8 cellular contexts compared by ENCODE assay signal in the genomic region with DNA sequence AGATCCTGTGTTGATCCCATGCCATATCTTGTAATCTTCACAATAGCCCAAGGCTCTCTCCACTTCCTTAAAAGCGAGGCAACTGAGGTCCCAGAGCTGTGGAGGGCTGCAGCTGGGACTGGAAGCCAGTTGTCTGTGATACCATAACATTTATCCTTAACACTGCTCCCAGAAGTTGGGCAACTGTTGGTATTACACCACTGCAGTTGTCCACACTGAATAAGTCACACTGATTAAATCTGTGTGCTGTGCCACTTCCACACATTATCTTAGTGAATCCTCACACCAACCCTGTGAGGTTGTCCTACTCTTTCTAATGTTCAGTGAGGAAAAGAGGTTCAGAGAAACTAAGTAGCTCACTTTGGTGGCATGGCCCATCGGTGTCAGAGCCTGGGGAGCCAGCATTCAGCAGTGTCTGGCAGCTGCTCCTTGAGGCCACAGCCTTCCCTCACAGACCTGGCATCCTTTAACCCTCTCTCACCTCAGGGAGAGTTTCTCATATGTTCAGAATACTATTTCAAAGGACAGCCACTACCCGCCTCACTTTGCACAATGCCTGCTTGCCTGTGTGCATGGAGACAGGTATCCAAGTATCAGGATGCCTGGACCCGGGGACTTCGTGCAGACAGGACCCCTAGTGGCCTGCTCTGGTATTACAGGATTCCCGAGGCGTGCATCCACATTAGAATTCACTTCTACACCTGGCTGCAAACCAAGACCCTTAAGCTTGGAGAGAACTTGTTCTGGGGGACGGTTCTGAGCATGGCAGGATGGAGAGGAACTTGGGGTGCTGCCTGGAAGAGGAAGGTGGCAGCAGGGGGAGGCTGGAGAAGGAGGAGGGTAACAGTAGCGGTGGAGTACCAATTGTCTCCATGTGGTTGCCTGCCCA.
DNase-seq lines count a peak whose midpoint lies in the region; ATAC-seq, FAIRE-seq and TF ChIP-seq lines count a peak whose summit lies in the region.

No MANE protein-coding gene starts in this region.

- peaks cover 6 to 38% (median 21%) of the 10 kb centered on the region in 5 donors for H3K27me3 Mint-ChIP-seq in naive thymus-derived CD8-positive, alpha-beta T cell

- no peaks in the 10 kb centered on the region for H3K36me3 Mint-ChIP-seq in naive thymus-derived CD8-positive, alpha-beta T cell

- ATAC-seq in esophagus mucosa (peak; percentile 82), HG02763 (IDR thresholded peaks at IDR 0.05; ENCODE audit: unreplicated experiment) (no peak)
- ATAC-seq in naive thymus-derived CD8-positive, alpha-beta T cell = no peak

- peaks cover 0 to 14% (median 4%) of the 10 kb centered on the region in 4 donors for H3K4me1 Mint-ChIP-seq in naive thymus-derived CD8-positive, alpha-beta T cell

- peak overlapping the region in 2 of 10 donors; percentile 40 to 84 for H3K27ac Mint-ChIP-seq in naive thymus-derived CD8-positive, alpha-beta T cell

- DNase-seq in AG08396 (ENCODE audit: low spot score) = peak; percentile 73
- DNase-seq in GM12892 (ENCODE audit: insufficient read length) = peak; percentile 41
- DNase-seq in NCI-H226 = peak; percentile 43
- DNase-seq in activated CD8-positive, alpha-beta memory T cell treated with anti-CD3 and anti-CD28 coated beads for 24 hours = peak; percentile 75
- peak in 8 of 10 donors; percentile 2 to 38 (median 26) for DNase-seq in naive thymus-derived CD8-positive, alpha-beta T cell
- DNase-seq in superior temporal gyrus (ENCODE audit: extremely low spot score) = peak; percentile 85

- POLR2A ChIA-PET in naive thymus-derived CD8-positive, alpha-beta T cell (lab: Charles Lee) = no interaction called here

- H3K9me3 Mint-ChIP-seq in naive thymus-derived CD8-positive, alpha-beta T cell = no peaks in the 10 kb centered on the region

- no peak overlapping the region for H3K4me3 Mint-ChIP-seq in naive thymus-derived CD8-positive, alpha-beta T cell

- no peak for TF ChIP-seq POLR2A in GM12892 (IDR thresholded peaks at IDR 0.05; ENCODE audit: low read depth, low read length)

- FAIRE-seq in GM12892 (lab: Jason Lieb, UNC) = peak; percentile 97

Comparison
In these comparisons a context has a peak if more than half of its experiments do, and no peak if none do; other contexts are left out.
1. DNase-seq: peak in every context shown above with its lines; median percentile 85 in superior temporal gyrus; 75 in activated CD8-positive, alpha-beta memory T cell treated with anti-CD3 and anti-CD28 coated beads for 24 hours; 73 in AG08396; 43 in NCI-H226; 41 in GM12892; 26 in naive thymus-derived CD8-positive, alpha-beta T cell.